8 cellular contexts compared by ENCODE assay signal in the genomic region with DNA sequence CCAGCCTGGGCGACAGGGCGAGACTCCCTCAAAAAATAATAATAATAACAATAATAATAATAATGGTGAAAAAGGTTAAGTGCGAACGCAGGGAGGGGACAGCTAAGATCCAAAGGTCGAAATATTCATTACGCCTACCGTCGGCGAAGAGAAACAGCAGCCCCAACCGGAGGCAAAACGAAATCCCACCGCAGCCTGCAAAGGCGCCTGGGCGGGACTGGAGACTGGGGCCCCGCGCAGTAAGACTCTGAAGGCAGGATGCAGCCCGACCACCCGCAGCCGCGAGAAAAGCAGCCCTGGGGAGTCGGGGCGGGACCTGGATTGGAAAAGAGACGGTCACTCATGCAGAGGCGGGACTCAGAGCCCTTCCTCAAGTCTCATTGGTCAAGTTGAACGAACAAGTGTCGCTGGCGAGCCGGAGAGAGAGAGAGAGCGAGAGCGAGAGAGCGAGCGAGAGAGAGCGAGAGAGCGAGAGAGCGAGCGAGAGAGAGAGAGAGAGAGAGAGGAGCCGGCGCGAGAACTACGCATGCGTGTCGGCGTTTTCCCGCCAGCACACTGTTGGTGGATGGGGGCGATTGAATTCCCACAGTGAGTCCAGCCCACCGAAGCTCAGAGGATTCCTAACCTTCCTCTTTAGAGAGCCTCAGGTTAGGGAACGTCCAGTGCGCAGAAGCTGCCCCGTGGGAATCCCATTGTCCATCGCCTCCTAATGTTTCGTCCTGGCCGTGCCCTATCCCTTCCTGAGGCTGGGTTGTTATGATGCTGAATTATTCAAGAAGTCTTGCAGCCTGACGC. TPM values are rescaled to one million over a fixed set of nuclear protein-coding genes. Genes with fewer than 3 reads are reported as not detected.
DNase-seq lines count a peak whose midpoint lies in the region; ATAC-seq and TF ChIP-seq lines count a peak whose summit lies in the region.

No MANE protein-coding gene starts in this region.

- TF ChIP-seq CTCF in GM13976 (IDR thresholded peaks at IDR 0.05; ENCODE audit: borderline replicate concordance, control extremely low read depth, extremely low read depth, insufficient read depth, missing control alignments) (peak; percentile 46), progenitor cell of endocrine pancreas (IDR thresholded peaks at IDR 0.05; ENCODE audit: unreplicated experiment) (peak; percentile 36)

- peak; percentile 95 for DNase-seq in GM13976 (ENCODE audit: low spot score)
- DNase-seq in NCI-H1436 treated with DMSO at 0.1 percent for 48 hours (lab: John Stamatoyannopoulos, UW): peak; percentile 98
- DNase-seq in T follicular helper cell (ENCODE audit: low read depth): peak; percentile 86
- DNase-seq in amniotic epithelial cell (ENCODE audit: low read depth): peak; percentile 100
- DNase-seq in left cardiac atrium: peak; percentile 98
- peak; percentile 91 for DNase-seq in progenitor cell of endocrine pancreas (ENCODE audit: low spot score, unreplicated experiment)
- DNase-seq in ureter (ENCODE audit: low spot score): peak; percentile 98

- peaks cover 27% of the 10 kb centered on the region for H3K4me1 Mint-ChIP-seq in progenitor cell of endocrine pancreas (ENCODE audit: low read depth)

- in situ Hi-C loops in GM13976 (cut with MboI; ENCODE audit: low sequenced_read_pairs, unreplicated experiment): no loop called here

- peak overlapping the region; percentile 98 for H3K27ac Mint-ChIP-seq in progenitor cell of endocrine pancreas

- peak; percentile 83 for ATAC-seq in HG02852 (IDR thresholded peaks at IDR 0.05; ENCODE audit: unreplicated experiment)
- ATAC-seq in left cardiac atrium: peak; percentile 95 to 96

- intact Hi-C loops in left cardiac atrium (cut with DNase I): loop anchor here in 1 of 2 donors (1.0 kb wide), 1 partner anchor 80 kb away; no protein-coding TSS in a partner anchor

- H3K36me3 Mint-ChIP-seq in progenitor cell of endocrine pancreas (ENCODE audit: insufficient read depth): peaks cover 8% of the 10 kb centered on the region

- no peaks in the 10 kb centered on the region for H3K9me3 Mint-ChIP-seq in progenitor cell of endocrine pancreas (ENCODE audit: low read depth)

- no peaks in the 10 kb centered on the region for H3K27me3 Mint-ChIP-seq in progenitor cell of endocrine pancreas

- peak overlapping the region; percentile 90 for H3K4me3 Mint-ChIP-seq in progenitor cell of endocrine pancreas (ENCODE audit: low read depth)

RNA-seq across cellular contexts. Expression of a gene that starts 10.7 kb away (rescaled TPM):
- total RNA-seq in left cardiac atrium (10 to 100 TPM; 16.1 to 18.7 TPM), progenitor cell of endocrine pancreas (58.4 and 59.0 TPM in 2 replicates), ureter (21.8 TPM)

RNA-seq across cellular contexts. Expression of a gene that starts 17.6 kb away (rescaled TPM):
- 10 to 100 TPM; 53.6 to 66.4 TPM for total RNA-seq in left cardiac atrium
- 53.1 and 57.1 TPM in 2 replicates for total RNA-seq in progenitor cell of endocrine pancreas
- 62.6 TPM for total RNA-seq in ureter

RNA-seq across cellular contexts. Expression of a gene that starts 28.7 kb away (rescaled TPM):
- 10 to 100 TPM; 19.7 to 23.8 TPM for total RNA-seq in left cardiac atrium
- total RNA-seq in progenitor cell of endocrine pancreas: 102 and 106 TPM in 2 replicates
- 80.5 TPM for total RNA-seq in ureter

RNA-seq across cellular contexts. Expression of a gene that starts 32.7 kb away (rescaled TPM):
- total RNA-seq in left cardiac atrium (1 to 10 TPM in 1 of 2 donors, under 1 TPM in 1; 0.76 to 1.6 TPM), progenitor cell of endocrine pancreas (13.6 and 15.6 TPM in 2 replicates), ureter (4.7 TPM)

RNA-seq across cellular contexts. Expression of a gene that starts 36.1 kb away (rescaled TPM):
- 10 to 100 TPM; 19.7 to 25.5 TPM for total RNA-seq in left cardiac atrium
- total RNA-seq in progenitor cell of endocrine pancreas: 38.1 and 38.7 TPM in 2 replicates
- total RNA-seq in ureter: 31.6 TPM

Comparison
In these comparisons a context has a peak if more than half of its experiments do, and no peak if none do; other contexts are left out.
1. Peak in every context shown above with its lines: DNase-seq and ATAC-seq.